ENCODE assay signal across 8 cellular contexts in the genomic region with DNA sequence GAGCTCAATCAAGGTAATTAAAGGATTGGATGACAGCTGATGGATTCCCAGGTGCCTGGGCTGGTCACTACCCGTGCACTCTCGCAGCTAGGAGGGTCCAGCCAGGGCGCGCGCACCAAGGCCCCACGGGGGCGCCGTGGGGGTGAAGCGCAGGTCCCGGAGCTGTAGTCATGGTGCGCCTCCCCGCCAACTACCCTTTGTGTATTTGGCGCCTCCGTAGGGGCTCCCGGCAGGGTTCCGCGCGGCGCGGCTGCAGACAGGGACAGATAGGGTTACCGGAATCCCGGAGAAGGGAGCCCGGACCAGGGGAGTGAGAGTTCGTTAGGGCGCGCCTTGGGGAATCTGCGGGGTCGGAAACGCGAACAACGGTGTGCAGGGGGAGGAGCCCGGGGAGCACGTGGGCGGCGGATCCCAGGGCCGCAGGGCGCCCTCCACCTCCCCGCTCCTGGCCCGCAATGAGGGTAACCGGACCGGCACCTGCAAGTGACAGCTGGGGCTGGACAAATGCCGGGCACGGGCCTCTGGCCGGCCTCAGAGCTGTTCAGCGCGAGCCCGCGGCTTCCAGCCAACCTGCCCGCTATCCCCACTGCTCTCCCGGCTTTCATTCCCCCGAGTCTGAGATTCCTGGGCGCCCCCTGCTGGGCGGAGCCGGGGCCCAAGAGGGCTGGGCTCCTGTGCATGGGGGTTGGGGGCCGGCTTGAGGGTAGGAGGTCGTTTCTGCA. TPM values are rescaled to one million over a fixed set of nuclear protein-coding genes. Genes with fewer than 3 reads are reported as not detected.
DNase-seq lines count a peak whose midpoint lies in the region; TF ChIP-seq lines count a peak whose summit lies in the region.

No MANE protein-coding gene starts in this region.

- H3K4me1 Mint-ChIP-seq in activated naive CD8-positive, alpha-beta T cell (ENCODE audit: low read depth): peaks cover 10% of the 10 kb centered on the region

- no peak for TF ChIP-seq EP300 in SK-N-SH (IDR thresholded peaks at IDR 0.05; ENCODE audit: borderline replicate concordance in 1 of 2, low read depth in 1 of 2, low read length in 1 of 2)
- TF ChIP-seq EP300 in ovary (IDR thresholded peaks at IDR 0.05): no peak

- H3K27me3 ChIP-seq in SK-N-SH (ENCODE audit: insufficient read depth): no peaks in the 10 kb centered on the region
- no peaks in the 10 kb centered on the region for H3K27me3 ChIP-seq in ovary
- no peaks in the 10 kb centered on the region for H3K27me3 ChIP-seq in thymus (ENCODE audit: control insufficient read depth, insufficient read depth)

- peak overlapping the region; percentile 85 for H3K27ac Mint-ChIP-seq in activated naive CD8-positive, alpha-beta T cell

- H3F3A ChIP-seq in SK-N-SH (replicated peaks; ENCODE audit: insufficient read depth): no peaks in the 10 kb centered on the region

- H3K9me2 ChIP-seq in SK-N-SH: no peaks in the 10 kb centered on the region

- peak; percentile 37 to 59 for DNase-seq in NCI-H2081 (lab: John Stamatoyannopoulos, UW)
- DNase-seq in NCI-H2081 treated with DMSO at 0.1 percent for 48 hours (lab: John Stamatoyannopoulos, UW): no peak
- peak; percentile 72 to 75 for DNase-seq in Kasumi-1 (lab: John Stamatoyannopoulos, UW)
- DNase-seq in SK-N-SH: peak; percentile 98
- DNase-seq in head of caudate nucleus: peak; percentile 60 to 95 (median 88)
- DNase-seq in ovary: peak; percentile 76 to 90 (median 86)

- 5% methylated on average over 26 of the region's 56 CpGs for WGBS in SK-N-SH (ENCODE audit: low lambda C conversion rate)
- WGBS in ovary, 3 donors: 0 to 1% (median 0%) methylated on average over 52 to 56 of the region's 56 CpGs
- under 1% methylated on average over 56 of the region's 56 CpGs for WGBS in thymus

- H3K9me3 ChIP-seq in SK-N-SH (no peaks in the 10 kb centered on the region), ovary (no peaks in the 10 kb centered on the region), thymus (ENCODE audit: control insufficient read depth) (no peaks in the 10 kb centered on the region)

- POLR2A ChIA-PET in SK-N-SH (lab: Yijun Ruan, JAX): interaction anchor here (0.6 to 1.8 kb wide), 6 partner anchors 8 to 185 kb away, joined by 3 to 7 read pairs (median 5); partner anchors contain the start of genes MARCHF2, NDUFA7, RPS28 and ZNF414

- no peak for TF ChIP-seq POLR2A in ovary (IDR thresholded peaks at IDR 0.05)

- H3K4me3 ChIP-seq in SK-N-SH (ENCODE audit: low read depth in 2 of 2, low read length in 1 of 2) (peak overlapping the region; percentile 54 to 69), ovary (peak overlapping the region; percentile 45), thymus (ENCODE audit: low read length) (peak overlapping the region; percentile 56)

- H3K4me1 ChIP-seq in SK-N-SH (ENCODE audit: control insufficient read depth in 1 of 2, insufficient read depth in 2 of 2, low read depth in 1 of 2, low read length in 1 of 2): peaks cover 0 to 5% of the 10 kb centered on the region in 2 experiments; a peak in 1 of 4 replicates
- peaks cover 2% of the 10 kb centered on the region for H3K4me1 ChIP-seq in ovary (ENCODE audit: insufficient read depth)
- peaks cover 20% of the 10 kb centered on the region for H3K4me1 ChIP-seq in thymus (ENCODE audit: control insufficient read depth, insufficient read depth, low read length)

- intact Hi-C loops in head of caudate nucleus (cut with DNase I): loop anchor here (10.0 kb wide), 1 partner anchor 91 kb away; the partner anchor contains the start of gene MARCHF2
- intact Hi-C loops in ovary (cut with DNase I): loop anchor here in 3 of 4 donors (5.0 to 10.0 kb wide), 4 partner anchors 94 to 154 kb away; partner anchors contain the start of gene MARCHF2 (in 1 of the 3)

- no peaks in the 10 kb centered on the region for H4K20me1 ChIP-seq in SK-N-SH (ENCODE audit: insufficient read depth)

- peak; percentile 73 for TF ChIP-seq RAD21 in SK-N-SH (IDR thresholded peaks at IDR 0.05; ENCODE audit: low read length)

- H3K9ac ChIP-seq in SK-N-SH: peak overlapping the region; percentile 35; the same call in 1 of the 2 replicates

- peak overlapping the region; percentile 91 for H3K4me2 ChIP-seq in SK-N-SH

- H3K27me3 Mint-ChIP-seq in activated naive CD8-positive, alpha-beta T cell: no peaks in the 10 kb centered on the region

- no peaks in the 10 kb centered on the region for H3K9me3 Mint-ChIP-seq in activated naive CD8-positive, alpha-beta T cell (ENCODE audit: low read depth)

- H3K4me3 Mint-ChIP-seq in activated naive CD8-positive, alpha-beta T cell: peak overlapping the region; percentile 90

- CTCF ChIA-PET in SK-N-SH (lab: Yijun Ruan, JAX): interaction anchor here (0.6 to 4.4 kb wide), 41 partner anchors 8 to 1326 kb away, joined by 3 to 51 read pairs (median 4); partner anchors contain the start of genes KANK3, MARCHF2, MYO1F and NDUFA7

- TF ChIP-seq CTCF in SK-N-SH (IDR thresholded peaks at IDR 0.05): peak; percentile 91
- peak; percentile 57 to 90 (median 87) for TF ChIP-seq CTCF in ovary (IDR thresholded peaks at IDR 0.05)

- H3K36me3 ChIP-seq in SK-N-SH (replicated peaks in 1 of 2; ENCODE audit: control insufficient read depth in 1 of 2, insufficient read depth in 2 of 2, low read length in 1 of 2) (peaks cover 0 to 2% of the 10 kb centered on the region in 2 experiments), ovary (no peaks in the 10 kb centered on the region), thymus (ENCODE audit: control insufficient read depth, insufficient read depth) (peaks cover 25% of the 10 kb centered on the region)

- no peaks in the 10 kb centered on the region for H3K36me3 Mint-ChIP-seq in activated naive CD8-positive, alpha-beta T cell

- peak overlapping the region in 1 of 2 experiments; percentile 48; a peak in 2 of 4 replicates for H3K27ac ChIP-seq in SK-N-SH (ENCODE audit: low read depth in 2 of 2, low read length in 1 of 2)
- H3K27ac ChIP-seq in ovary: peak overlapping the region in 1 of 2 donors; percentile 46
- peak overlapping the region; percentile 36 for H3K27ac ChIP-seq in thymus (ENCODE audit: low read depth)

- no peaks in the 10 kb centered on the region for H3K79me2 ChIP-seq in SK-N-SH (ENCODE audit: insufficient read depth)

- H2AFZ ChIP-seq in SK-N-SH (ENCODE audit: low read depth): peak overlapping the region; percentile 91; the same call in 1 of the 2 replicates

TF ChIP-seq in SK-N-SH, 30 proteins besides CTCF, POLR2A, EP300 and RAD21 (continues in another document):
- TF ChIP-seq GABPA (IDR thresholded peaks at IDR 0.05; ENCODE audit: low read depth) (no peak), FOXM1 (IDR thresholded peaks at IDR 0.05; ENCODE audit: low read depth) (no peak), PBX3 (IDR thresholded peaks at IDR 0.05) (no peak), RXRA (IDR thresholded peaks at IDR 0.05; ENCODE audit: borderline replicate concordance, low read depth) (no peak), MXI1 (IDR thresholded peaks at IDR 0.05; ENCODE audit: low read depth, low read length) (peak; percentile 74), MEF2A (IDR thresholded peaks at IDR 0.05; ENCODE audit: borderline replicate concordance, low read depth) (no peak), TAF1 (IDR thresholded peaks at IDR 0.05; ENCODE audit: borderline replicate concordance, low read depth, low read length) (no peak), EZH2phosphoT487 (IDR thresholded peaks at IDR 0.05; ENCODE audit: borderline replicate concordance, low read depth) (no peak), SMC3 (IDR thresholded peaks at IDR 0.05; ENCODE audit: low read depth, low read length) (peak; percentile 77), YY1 (IDR thresholded peaks at IDR 0.05; ENCODE audit: low read depth) (no peak)
- TF ChIP-seq, protein P1, sequence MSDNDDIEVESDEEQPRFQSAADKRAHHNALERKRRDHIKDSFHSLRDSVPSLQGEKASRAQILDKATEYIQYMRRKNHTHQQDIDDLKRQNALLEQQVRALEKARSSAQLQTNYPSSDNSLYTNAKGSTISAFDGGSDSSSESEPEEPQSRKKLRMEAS (IDR thresholded peaks at IDR 0.05; ENCODE audit: low read depth): peak; percentile 90

RNA-seq across cellular contexts. Expression of gene PRAM1, which starts 3.4 kb away (rescaled TPM):
- polyA plus RNA-seq in SK-N-SH (2012; rRNA removed): 0.15 and 0.18 TPM in 2 replicates
- 0.03 TPM in 1 of 2 replicates, not detected in the other for polyA plus RNA-seq in SK-N-SH (2012; cell fraction: cytosol; rRNA removed)
- polyA plus RNA-seq in SK-N-SH (2012; cell fraction: nucleus; rRNA removed): 1.4 and 1.6 TPM in 2 replicates
- total RNA-seq in ovary: 1 to 10 TPM in 4 of 7 donors, under 1 TPM in 3; 0.11 to 2.2 (median 1.4) TPM
- polyA plus RNA-seq in ovary: under 1 TPM; 0.35 to 0.88 TPM
- 7.5 TPM for polyA plus RNA-seq in thymus

RNA-seq across cellular contexts. Expression of gene ZNF414, which starts 8.1 kb away (rescaled TPM):
- polyA plus RNA-seq in SK-N-SH (2012; rRNA removed): 12.2 and 17.0 TPM in 2 replicates
- polyA plus RNA-seq in SK-N-SH (2012; cell fraction: cytosol; rRNA removed): 9.5 and 16.5 TPM in 2 replicates
- polyA plus RNA-seq in SK-N-SH (2012; cell fraction: nucleus; rRNA removed): 50.0 and 82.9 TPM in 2 replicates
- 10 to 100 TPM; 20.9 to 49.7 (median 26.2) TPM for total RNA-seq in ovary
- 10 to 100 TPM in 1 of 2 donors, under 1 TPM in 1; 0.62 to 45.3 TPM for polyA plus RNA-seq in ovary
- polyA plus RNA-seq in thymus: 27.6 TPM
